Comparison of ENCODE assay signal across 10 cellular contexts in the genomic region with DNA sequence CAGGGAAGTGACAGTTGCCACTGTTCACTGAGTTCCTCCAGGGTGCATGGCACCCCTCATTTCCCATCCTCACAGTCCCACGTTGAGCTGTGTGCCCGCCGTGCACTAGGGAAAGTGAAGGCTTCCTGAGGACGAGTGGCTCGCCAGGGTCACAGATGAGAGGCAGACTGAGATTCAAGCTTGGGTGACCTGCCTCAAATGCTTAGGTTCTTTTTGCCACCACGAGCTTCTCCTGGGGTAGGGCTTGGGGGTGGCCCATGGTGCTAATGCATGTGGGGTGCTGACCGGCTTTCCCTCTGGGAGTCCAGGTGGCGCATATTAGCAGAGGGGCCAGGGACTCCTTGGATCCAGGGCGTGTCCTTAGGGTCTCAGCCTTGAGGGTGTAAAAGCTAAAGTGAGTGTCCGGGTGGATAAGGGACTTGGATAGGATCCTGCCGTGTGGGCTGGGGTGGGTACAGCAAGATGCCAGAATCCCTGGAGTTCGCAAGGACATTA. TPM values are rescaled to one million over a fixed set of nuclear protein-coding genes. Genes with fewer than 3 reads are reported as not detected.
DNase-seq lines count a peak whose midpoint lies in the region; ATAC-seq and TF ChIP-seq lines count a peak whose summit lies in the region.
"Had no signal": no experiment of that assay in that cellular context is flagged by ENCODE, and none has a peak within 500 bp of the region (broad histone marks: within the 10 kb centered on the region; RNA-seq: fewer than 3 reads in every experiment).

No MANE protein-coding gene starts in this region.

- H3K4me3 ChIP-seq in right cardiac atrium (ENCODE audit: low read length): peak overlapping the region; percentile 69
- peak overlapping the region; percentile 75 to 76 for H3K4me3 ChIP-seq in ascending aorta
- H3K4me3 ChIP-seq in vagina: peak overlapping the region; percentile 71 to 76

- WGBS in right cardiac atrium: 71% methylated on average over 12 of the region's 12 CpGs

- peaks cover 31 to 35% of the 10 kb centered on the region in 2 donors for H3K36me3 ChIP-seq in ascending aorta
- H3K36me3 ChIP-seq in vagina: peaks cover 0 to 38% of the 10 kb centered on the region in 2 donors

- intact Hi-C loops in right cardiac atrium (cut with DNase I) (no loop called here), Right ventricle myocardium inferior (cut with DNase I) (no loop called here), ascending aorta (cut with DNase I) (no loop called here), vagina (cut with DNase I) (no loop called here)

- no peaks in the 10 kb centered on the region for H3K9me3 Mint-ChIP-seq in natural killer cell treated with Interleukin-12 subunit alpha and Interleukin-12 subunit beta and Interleukin-15 and Interleukin-18, amount 100 ng/mL, for 72 hours
- H3K9me3 Mint-ChIP-seq: naive B cell had no signal

- peak overlapping the region; percentile 89 for H3K4me3 Mint-ChIP-seq in natural killer cell treated with Interleukin-12 subunit alpha and Interleukin-12 subunit beta and Interleukin-15 and Interleukin-18, amount 100 ng/mL, for 72 hours

- H3K27ac ChIP-seq in right cardiac atrium (ENCODE audit: low read length) (peak overlapping the region; percentile 2), ascending aorta (peak overlapping the region; percentile 90 to 95), vagina (peak overlapping the region; percentile 89)

- H3K27me3 ChIP-seq in right cardiac atrium (ENCODE audit: control insufficient read depth, insufficient read depth) (no peaks in the 10 kb centered on the region), ascending aorta (no peaks in the 10 kb centered on the region), vagina (no peaks in the 10 kb centered on the region)

- peak overlapping the region; percentile 79 to 86 for H3K27ac Mint-ChIP-seq in natural killer cell treated with Interleukin-12 subunit alpha and Interleukin-12 subunit beta and Interleukin-15 and Interleukin-18, amount 100 ng/mL, for 72 hours

- no peaks in the 10 kb centered on the region for H3K9me3 ChIP-seq in right cardiac atrium (ENCODE audit: control insufficient read depth, low read length)
- no peaks in the 10 kb centered on the region for H3K9me3 ChIP-seq in ascending aorta
- no peaks in the 10 kb centered on the region for H3K9me3 ChIP-seq in vagina

- H3K27me3 Mint-ChIP-seq in natural killer cell treated with Interleukin-12 subunit alpha and Interleukin-12 subunit beta and Interleukin-15 and Interleukin-18, amount 100 ng/mL, for 72 hours: no peaks in the 10 kb centered on the region

- TF ChIP-seq POLR2A in vagina (IDR thresholded peaks at IDR 0.05): no peak

- no peak for DNase-seq in right cardiac atrium
- DNase-seq in Right ventricle myocardium inferior (ENCODE audit: missing footprints): no peak
- no peak for DNase-seq in ascending aorta (ENCODE audit: low spot score in 2 of 2)
- DNase-seq in natural killer cell treated with Interleukin-12 subunit alpha and Interleukin-12 subunit beta and Interleukin-15 and Interleukin-18, amount 100 ng/mL, for 72 hours (ENCODE audit: low spot score): no peak
- no peak for DNase-seq in vagina (ENCODE audit: extremely low spot score in 2 of 2)
- no peak for DNase-seq in NCI-H1694 (lab: John Stamatoyannopoulos, UW)
- DNase-seq: naive B cell had no signal

- ATAC-seq in right cardiac atrium: no peak
- no peak for ATAC-seq in Right ventricle myocardium inferior
- no peak for ATAC-seq in natural killer cell treated with Interleukin-12 subunit alpha and Interleukin-12 subunit beta and Interleukin-15 and Interleukin-18, amount 100 ng/mL, for 72 hours
- ATAC-seq in GM21367 (IDR thresholded peaks at IDR 0.05; ENCODE audit: unreplicated experiment): no peak
- ATAC-seq in HG02885 (IDR thresholded peaks at IDR 0.05; ENCODE audit: poor library complexity, unreplicated experiment): no peak

- H3K36me3 Mint-ChIP-seq in natural killer cell treated with Interleukin-12 subunit alpha and Interleukin-12 subunit beta and Interleukin-15 and Interleukin-18, amount 100 ng/mL, for 72 hours: peaks cover 6% of the 10 kb centered on the region

- TF ChIP-seq CTCF in ascending aorta (IDR thresholded peaks at IDR 0.05) (no peak), vagina (IDR thresholded peaks at IDR 0.05) (no peak)

- peaks cover 20% of the 10 kb centered on the region for H3K4me1 ChIP-seq in right cardiac atrium (ENCODE audit: control insufficient read depth, insufficient read depth, low read length)
- H3K4me1 ChIP-seq in ascending aorta: peaks cover 38 to 52% of the 10 kb centered on the region in 2 donors
- H3K4me1 ChIP-seq in vagina: peaks cover 68% of the 10 kb centered on the region

- H3K4me1 Mint-ChIP-seq in natural killer cell treated with Interleukin-12 subunit alpha and Interleukin-12 subunit beta and Interleukin-15 and Interleukin-18, amount 100 ng/mL, for 72 hours (ENCODE audit: low read depth in 2 of 2): peaks cover 33 to 62% of the 10 kb centered on the region in 2 donors

RNA-seq across cellular contexts. Expression of a gene that starts 1.9 kb away (rescaled TPM):
- 10 to 100 TPM; 24.6 to 31.9 (median 30.3) TPM for total RNA-seq in right cardiac atrium
- polyA plus RNA-seq in right cardiac atrium: 22.1 TPM
- total RNA-seq in Right ventricle myocardium inferior: 15.2 TPM
- total RNA-seq in ascending aorta: 124 TPM
- 10 to 100 TPM; 11.2 to 12.7 TPM for total RNA-seq in natural killer cell treated with Interleukin-12 subunit alpha and Interleukin-12 subunit beta and Interleukin-15 and Interleukin-18, amount 100 ng/mL, for 72 hours
- 94.3 TPM for total RNA-seq in vagina
- total RNA-seq: HepG2 had no signal

RNA-seq across cellular contexts. Expression of a gene that starts 8.5 kb away (rescaled TPM):
- total RNA-seq in right cardiac atrium (not detected), Right ventricle myocardium inferior (not detected), ascending aorta (not detected), vagina (not detected)
- polyA plus RNA-seq in right cardiac atrium: not detected
- not detected for total RNA-seq in natural killer cell treated with Interleukin-12 subunit alpha and Interleukin-12 subunit beta and Interleukin-15 and Interleukin-18, amount 100 ng/mL, for 72 hours
- polyA plus RNA-seq: HepG2 had no signal

RNA-seq across cellular contexts. Expression of a gene that starts 28.8 kb away (rescaled TPM):
- total RNA-seq in right cardiac atrium (not detected), Right ventricle myocardium inferior (not detected), ascending aorta (not detected), vagina (not detected)
- polyA plus RNA-seq in right cardiac atrium: not detected
- total RNA-seq in natural killer cell treated with Interleukin-12 subunit alpha and Interleukin-12 subunit beta and Interleukin-15 and Interleukin-18, amount 100 ng/mL, for 72 hours: not detected
- total RNA-seq: HepG2 had no signal
- polyA plus RNA-seq: HepG2 had no signal

RNA-seq across cellular contexts. Expression of a gene that starts 43.3 kb away (rescaled TPM):
- total RNA-seq in right cardiac atrium (under 1 TPM; 0.11 to 0.20 (median 0.14) TPM), Right ventricle myocardium inferior (0.05 TPM), ascending aorta (not detected), vagina (4.2 TPM)
- polyA plus RNA-seq in right cardiac atrium: 0.16 TPM
- total RNA-seq in natural killer cell treated with Interleukin-12 subunit alpha and Interleukin-12 subunit beta and Interleukin-15 and Interleukin-18, amount 100 ng/mL, for 72 hours: 1 to 10 TPM; 1.4 to 1.8 TPM
- total RNA-seq: HepG2 had no signal
- polyA plus RNA-seq: HepG2 had no signal

RNA-seq across cellular contexts. Expression of a gene that starts 53.8 kb away (rescaled TPM):
- 10 to 100 TPM in 3 of 4 donors, 1 to 10 TPM in 1; 9.4 to 15.7 (median 12.1) TPM for total RNA-seq in right cardiac atrium
- 7.6 TPM for polyA plus RNA-seq in right cardiac atrium
- total RNA-seq in Right ventricle myocardium inferior: 12.1 TPM
- 4.8 TPM for total RNA-seq in ascending aorta
- total RNA-seq in natural killer cell treated with Interleukin-12 subunit alpha and Interleukin-12 subunit beta and Interleukin-15 and Interleukin-18, amount 100 ng/mL, for 72 hours: 100 to 1,000 TPM in 1 of 2 donors, 10 to 100 TPM in 1; 61.7 to 151 TPM
- 22.8 TPM for total RNA-seq in vagina

Comparison
In these comparisons a context has a peak if more than half of its experiments do, and no peak if none do; other contexts are left out.
1. H3K27ac ChIP-seq: peak in every context shown above with its lines; median percentile 92 in ascending aorta; 89 in vagina; 2 in right cardiac atrium.